ENCODE assay signal across 1 cellular context in the genomic region with DNA sequence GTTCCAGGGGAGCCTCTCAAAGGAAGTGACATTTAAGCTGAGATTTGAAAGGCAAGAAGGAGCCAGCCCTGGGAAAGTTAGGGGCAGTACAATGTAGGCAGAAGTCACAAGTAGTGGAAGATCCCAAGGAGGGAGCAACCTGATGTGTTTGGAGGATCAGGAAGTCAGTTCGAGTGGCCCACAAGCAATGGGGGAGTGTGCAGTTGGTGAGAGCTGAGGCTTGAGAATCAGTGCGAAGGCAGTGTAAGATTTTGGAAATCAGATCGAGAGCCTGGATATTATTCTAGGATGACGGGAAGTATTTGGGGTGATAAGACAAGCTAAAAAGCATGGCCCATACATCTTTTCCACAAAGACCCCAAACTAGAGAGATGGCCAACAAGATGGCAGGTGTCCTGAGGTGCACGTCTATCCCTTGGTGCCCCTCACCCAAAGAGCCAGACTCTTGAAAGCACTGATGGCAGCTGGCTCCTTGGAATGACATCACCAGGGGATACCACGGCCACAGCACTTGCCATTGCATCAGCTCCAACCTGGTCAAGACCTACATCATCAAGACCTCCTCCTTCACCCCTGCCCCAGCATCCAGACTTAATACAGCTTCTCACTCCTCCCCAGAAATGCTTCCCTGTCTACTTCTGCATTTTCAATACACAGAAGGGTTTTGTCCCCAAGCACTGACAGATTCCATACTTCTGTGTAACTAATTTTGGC.
TF ChIP-seq lines count a peak whose summit lies in the region.

No MANE protein-coding gene starts in this region.

TF ChIP-seq in GM12878, 131 proteins besides CTCF, POLR2A, EP300 and RAD21 (continued from another document and continues in another):
- TF ChIP-seq, protein P1, sequence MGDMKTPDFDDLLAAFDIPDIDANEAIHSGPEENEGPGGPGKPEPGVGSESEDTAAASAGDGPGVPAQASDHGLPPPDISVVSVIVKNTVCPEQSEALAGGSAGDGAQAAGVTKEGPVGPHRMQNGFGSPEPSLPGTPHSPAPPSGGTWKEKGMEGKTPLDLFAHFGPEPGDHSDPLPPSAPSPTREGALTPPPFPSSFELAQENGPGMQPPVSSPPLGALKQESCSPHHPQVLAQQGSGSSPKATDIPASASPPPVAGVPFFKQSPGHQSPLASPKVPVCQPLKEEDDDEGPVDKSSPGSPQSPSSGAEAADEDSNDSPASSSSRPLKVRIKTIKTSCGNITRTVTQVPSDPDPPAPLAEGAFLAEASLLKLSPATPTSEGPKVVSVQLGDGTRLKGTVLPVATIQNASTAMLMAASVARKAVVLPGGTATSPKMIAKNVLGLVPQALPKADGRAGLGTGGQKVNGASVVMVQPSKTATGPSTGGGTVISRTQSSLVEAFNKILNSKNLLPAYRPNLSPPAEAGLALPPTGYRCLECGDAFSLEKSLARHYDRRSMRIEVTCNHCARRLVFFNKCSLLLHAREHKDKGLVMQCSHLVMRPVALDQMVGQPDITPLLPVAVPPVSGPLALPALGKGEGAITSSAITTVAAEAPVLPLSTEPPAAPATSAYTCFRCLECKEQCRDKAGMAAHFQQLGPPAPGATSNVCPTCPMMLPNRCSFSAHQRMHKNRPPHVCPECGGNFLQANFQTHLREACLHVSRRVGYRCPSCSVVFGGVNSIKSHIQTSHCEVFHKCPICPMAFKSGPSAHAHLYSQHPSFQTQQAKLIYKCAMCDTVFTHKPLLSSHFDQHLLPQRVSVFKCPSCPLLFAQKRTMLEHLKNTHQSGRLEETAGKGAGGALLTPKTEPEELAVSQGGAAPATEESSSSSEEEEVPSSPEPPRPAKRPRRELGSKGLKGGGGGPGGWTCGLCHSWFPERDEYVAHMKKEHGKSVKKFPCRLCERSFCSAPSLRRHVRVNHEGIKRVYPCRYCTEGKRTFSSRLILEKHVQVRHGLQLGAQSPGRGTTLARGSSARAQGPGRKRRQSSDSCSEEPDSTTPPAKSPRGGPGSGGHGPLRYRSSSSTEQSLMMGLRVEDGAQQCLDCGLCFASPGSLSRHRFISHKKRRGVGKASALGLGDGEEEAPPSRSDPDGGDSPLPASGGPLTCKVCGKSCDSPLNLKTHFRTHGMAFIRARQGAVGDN (IDR thresholded peaks at IDR 0.05): no peak
- TF ChIP-seq ZNF274 (IDR thresholded peaks at IDR 0.05; ENCODE audit: insufficient read depth, insufficient read length) (no peak), MYB (IDR thresholded peaks at IDR 0.05; ENCODE audit: borderline replicate concordance, low read depth, low read length) (no peak), ZSCAN29 (IDR thresholded peaks at IDR 0.05) (no peak), POLR2AphosphoS5 (IDR thresholded peaks at IDR 0.05; ENCODE audit: low read length) (peak; percentile 31; the same call in 1 of the 2 replicates), KDM1A (IDR thresholded peaks at IDR 0.05; ENCODE audit: borderline replicate concordance) (no peak), CBFB (IDR thresholded peaks at IDR 0.05; ENCODE audit: low read depth) (no peak), RCOR1 (conservative IDR thresholded peaks at IDR 0.05; ENCODE audit: low read depth, low read length) (no peak), ZNF217 (IDR thresholded peaks at IDR 0.05) (no peak), TCF12 (IDR thresholded peaks at IDR 0.05; ENCODE audit: low read depth, low read length) (peak; percentile 67; the same call in 1 of the 2 replicates), ATF7 (IDR thresholded peaks at IDR 0.05; ENCODE audit: low read depth) (no peak; the same call in 1 of the 2 replicates), EZH2 (IDR thresholded peaks at IDR 0.05; ENCODE audit: borderline replicate concordance, control insufficient read depth, low read depth, low read length) (no peak), HDGF (IDR thresholded peaks at IDR 0.05) (peak; percentile 34; the same call in 1 of the 2 replicates), NR2F1 (conservative IDR thresholded peaks at IDR 0.05) (no peak), TBL1XR1 (IDR thresholded peaks at IDR 0.05; ENCODE audit: low read depth, low read length) (peak; percentile 9; the same call in 1 of the 2 replicates), TARDBP (IDR thresholded peaks at IDR 0.05; ENCODE audit: borderline replicate concordance) (no peak), BHLHE40 (IDR thresholded peaks at IDR 0.05; ENCODE audit: borderline replicate concordance in 1 of 2, low read depth in 2 of 2, low read length in 1 of 2) (no peak), CBX3 (IDR thresholded peaks at IDR 0.05; ENCODE audit: borderline replicate concordance, low read depth) (no peak)
- TF ChIP-seq, protein P2, sequence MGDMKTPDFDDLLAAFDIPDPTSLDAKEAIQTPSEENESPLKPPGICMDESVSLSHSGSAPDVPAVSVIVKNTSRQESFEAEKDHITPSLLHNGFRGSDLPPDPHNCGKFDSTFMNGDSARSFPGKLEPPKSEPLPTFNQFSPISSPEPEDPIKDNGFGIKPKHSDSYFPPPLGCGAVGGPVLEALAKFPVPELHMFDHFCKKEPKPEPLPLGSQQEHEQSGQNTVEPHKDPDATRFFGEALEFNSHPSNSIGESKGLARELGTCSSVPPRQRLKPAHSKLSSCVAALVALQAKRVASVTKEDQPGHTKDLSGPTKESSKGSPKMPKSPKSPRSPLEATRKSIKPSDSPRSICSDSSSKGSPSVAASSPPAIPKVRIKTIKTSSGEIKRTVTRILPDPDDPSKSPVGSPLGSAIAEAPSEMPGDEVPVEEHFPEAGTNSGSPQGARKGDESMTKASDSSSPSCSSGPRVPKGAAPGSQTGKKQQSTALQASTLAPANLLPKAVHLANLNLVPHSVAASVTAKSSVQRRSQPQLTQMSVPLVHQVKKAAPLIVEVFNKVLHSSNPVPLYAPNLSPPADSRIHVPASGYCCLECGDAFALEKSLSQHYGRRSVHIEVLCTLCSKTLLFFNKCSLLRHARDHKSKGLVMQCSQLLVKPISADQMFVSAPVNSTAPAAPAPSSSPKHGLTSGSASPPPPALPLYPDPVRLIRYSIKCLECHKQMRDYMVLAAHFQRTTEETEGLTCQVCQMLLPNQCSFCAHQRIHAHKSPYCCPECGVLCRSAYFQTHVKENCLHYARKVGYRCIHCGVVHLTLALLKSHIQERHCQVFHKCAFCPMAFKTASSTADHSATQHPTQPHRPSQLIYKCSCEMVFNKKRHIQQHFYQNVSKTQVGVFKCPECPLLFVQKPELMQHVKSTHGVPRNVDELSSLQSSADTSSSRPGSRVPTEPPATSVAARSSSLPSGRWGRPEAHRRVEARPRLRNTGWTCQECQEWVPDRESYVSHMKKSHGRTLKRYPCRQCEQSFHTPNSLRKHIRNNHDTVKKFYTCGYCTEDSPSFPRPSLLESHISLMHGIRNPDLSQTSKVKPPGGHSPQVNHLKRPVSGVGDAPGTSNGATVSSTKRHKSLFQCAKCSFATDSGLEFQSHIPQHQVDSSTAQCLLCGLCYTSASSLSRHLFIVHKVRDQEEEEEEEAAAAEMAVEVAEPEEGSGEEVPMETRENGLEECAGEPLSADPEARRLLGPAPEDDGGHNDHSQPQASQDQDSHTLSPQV (IDR thresholded peaks at IDR 0.05): no peak
- TF ChIP-seq, protein P3, sequence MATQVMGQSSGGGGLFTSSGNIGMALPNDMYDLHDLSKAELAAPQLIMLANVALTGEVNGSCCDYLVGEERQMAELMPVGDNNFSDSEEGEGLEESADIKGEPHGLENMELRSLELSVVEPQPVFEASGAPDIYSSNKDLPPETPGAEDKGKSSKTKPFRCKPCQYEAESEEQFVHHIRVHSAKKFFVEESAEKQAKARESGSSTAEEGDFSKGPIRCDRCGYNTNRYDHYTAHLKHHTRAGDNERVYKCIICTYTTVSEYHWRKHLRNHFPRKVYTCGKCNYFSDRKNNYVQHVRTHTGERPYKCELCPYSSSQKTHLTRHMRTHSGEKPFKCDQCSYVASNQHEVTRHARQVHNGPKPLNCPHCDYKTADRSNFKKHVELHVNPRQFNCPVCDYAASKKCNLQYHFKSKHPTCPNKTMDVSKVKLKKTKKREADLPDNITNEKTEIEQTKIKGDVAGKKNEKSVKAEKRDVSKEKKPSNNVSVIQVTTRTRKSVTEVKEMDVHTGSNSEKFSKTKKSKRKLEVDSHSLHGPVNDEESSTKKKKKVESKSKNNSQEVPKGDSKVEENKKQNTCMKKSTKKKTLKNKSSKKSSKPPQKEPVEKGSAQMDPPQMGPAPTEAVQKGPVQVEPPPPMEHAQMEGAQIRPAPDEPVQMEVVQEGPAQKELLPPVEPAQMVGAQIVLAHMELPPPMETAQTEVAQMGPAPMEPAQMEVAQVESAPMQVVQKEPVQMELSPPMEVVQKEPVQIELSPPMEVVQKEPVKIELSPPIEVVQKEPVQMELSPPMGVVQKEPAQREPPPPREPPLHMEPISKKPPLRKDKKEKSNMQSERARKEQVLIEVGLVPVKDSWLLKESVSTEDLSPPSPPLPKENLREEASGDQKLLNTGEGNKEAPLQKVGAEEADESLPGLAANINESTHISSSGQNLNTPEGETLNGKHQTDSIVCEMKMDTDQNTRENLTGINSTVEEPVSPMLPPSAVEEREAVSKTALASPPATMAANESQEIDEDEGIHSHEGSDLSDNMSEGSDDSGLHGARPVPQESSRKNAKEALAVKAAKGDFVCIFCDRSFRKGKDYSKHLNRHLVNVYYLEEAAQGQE (IDR thresholded peaks at IDR 0.05; ENCODE audit: low read depth, low read length): no peak
- TF ChIP-seq, protein P4, sequence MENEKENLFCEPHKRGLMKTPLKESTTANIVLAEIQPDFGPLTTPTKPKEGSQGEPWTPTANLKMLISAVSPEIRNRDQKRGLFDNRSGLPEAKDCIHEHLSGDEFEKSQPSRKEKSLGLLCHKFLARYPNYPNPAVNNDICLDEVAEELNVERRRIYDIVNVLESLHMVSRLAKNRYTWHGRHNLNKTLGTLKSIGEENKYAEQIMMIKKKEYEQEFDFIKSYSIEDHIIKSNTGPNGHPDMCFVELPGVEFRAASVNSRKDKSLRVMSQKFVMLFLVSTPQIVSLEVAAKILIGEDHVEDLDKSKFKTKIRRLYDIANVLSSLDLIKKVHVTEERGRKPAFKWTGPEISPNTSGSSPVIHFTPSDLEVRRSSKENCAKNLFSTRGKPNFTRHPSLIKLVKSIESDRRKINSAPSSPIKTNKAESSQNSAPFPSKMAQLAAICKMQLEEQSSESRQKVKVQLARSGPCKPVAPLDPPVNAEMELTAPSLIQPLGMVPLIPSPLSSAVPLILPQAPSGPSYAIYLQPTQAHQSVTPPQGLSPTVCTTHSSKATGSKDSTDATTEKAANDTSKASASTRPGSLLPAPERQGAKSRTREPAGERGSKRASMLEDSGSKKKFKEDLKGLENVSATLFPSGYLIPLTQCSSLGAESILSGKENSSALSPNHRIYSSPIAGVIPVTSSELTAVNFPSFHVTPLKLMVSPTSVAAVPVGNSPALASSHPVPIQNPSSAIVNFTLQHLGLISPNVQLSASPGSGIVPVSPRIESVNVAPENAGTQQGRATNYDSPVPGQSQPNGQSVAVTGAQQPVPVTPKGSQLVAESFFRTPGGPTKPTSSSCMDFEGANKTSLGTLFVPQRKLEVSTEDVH (IDR thresholded peaks at IDR 0.05; ENCODE audit: low read depth, partially characterized antibody): no peak
- TF ChIP-seq, protein P5, sequence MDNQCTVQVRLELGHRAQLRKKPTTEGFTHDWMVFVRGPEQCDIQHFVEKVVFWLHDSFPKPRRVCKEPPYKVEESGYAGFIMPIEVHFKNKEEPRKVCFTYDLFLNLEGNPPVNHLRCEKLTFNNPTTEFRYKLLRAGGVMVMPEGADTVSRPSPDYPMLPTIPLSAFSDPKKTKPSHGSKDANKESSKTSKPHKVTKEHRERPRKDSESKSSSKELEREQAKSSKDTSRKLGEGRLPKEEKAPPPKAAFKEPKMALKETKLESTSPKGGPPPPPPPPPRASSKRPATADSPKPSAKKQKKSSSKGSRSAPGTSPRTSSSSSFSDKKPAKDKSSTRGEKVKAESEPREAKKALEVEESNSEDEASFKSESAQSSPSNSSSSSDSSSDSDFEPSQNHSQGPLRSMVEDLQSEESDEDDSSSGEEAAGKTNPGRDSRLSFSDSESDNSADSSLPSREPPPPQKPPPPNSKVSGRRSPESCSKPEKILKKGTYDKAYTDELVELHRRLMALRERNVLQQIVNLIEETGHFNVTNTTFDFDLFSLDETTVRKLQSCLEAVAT (IDR thresholded peaks at IDR 0.05): peak; percentile 24; the same call in 1 of the 2 replicates
- TF ChIP-seq, protein P6, sequence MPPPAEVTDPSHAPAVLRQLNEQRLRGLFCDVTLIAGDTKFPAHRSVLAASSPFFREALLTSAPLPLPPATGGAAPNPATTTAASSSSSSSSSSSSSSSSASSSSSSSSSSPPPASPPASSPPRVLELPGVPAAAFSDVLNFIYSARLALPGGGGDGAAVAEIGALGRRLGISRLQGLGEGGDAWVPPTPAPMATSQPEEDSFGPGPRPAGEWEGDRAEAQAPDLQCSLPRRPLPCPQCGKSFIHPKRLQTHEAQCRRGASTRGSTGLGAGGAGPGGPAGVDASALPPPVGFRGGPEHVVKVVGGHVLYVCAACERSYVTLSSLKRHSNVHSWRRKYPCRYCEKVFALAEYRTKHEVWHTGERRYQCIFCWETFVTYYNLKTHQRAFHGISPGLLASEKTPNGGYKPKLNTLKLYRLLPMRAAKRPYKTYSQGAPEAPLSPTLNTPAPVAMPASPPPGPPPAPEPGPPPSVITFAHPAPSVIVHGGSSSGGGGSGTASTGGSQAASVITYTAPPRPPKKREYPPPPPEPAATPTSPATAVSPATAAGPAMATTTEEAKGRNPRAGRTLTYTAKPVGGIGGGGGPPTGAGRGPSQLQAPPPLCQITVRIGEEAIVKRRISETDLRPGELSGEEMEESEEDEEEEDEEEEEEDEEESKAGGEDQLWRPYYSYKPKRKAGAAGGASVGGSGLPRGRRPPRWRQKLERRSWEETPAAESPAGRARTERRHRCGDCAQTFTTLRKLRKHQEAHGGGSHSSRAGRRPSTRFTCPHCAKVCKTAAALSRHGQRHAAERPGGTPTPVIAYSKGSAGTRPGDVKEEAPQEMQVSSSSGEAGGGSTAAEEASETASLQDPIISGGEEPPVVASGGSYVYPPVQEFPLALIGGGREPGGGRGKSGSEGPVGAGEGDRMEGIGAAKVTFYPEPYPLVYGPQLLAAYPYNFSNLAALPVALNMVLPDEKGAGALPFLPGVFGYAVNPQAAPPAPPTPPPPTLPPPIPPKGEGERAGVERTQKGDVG (CRISPR knock-in tag; IDR thresholded peaks at IDR 0.05): no peak
